Comparison of ENCODE assay signal across 11 cellular contexts in genomic region chr3:29642393-29643033, GRCh38.
A peak's percentile ranks its signal among the peaks of the same experiment; 100 is the strongest.
DNase-seq lines count a peak whose midpoint lies in the region; ATAC-seq and TF ChIP-seq lines count a peak whose summit lies in the region.
"Had no signal": no experiment of that assay in that cellular context is flagged by ENCODE, and none has a peak within 500 bp of the region (broad histone marks: within the 10 kb centered on the region; RNA-seq: fewer than 3 reads in every experiment).

No MANE protein-coding gene starts in this region.

- no peaks in the 10 kb centered on the region for H3K9me3 Mint-ChIP-seq in activated CD4-positive, alpha-beta T cell treated with anti-CD3 and anti-CD28 coated beads for 36 hours (ENCODE audit: low read depth)

- no peaks in the 10 kb centered on the region for H3K27me3 Mint-ChIP-seq in activated CD4-positive, alpha-beta T cell treated with anti-CD3 and anti-CD28 coated beads for 36 hours

- H3K4me3 Mint-ChIP-seq in activated CD4-positive, alpha-beta T cell treated with anti-CD3 and anti-CD28 coated beads for 36 hours, result no peak overlapping the region

- H3K36me3 ChIP-seq in PC-3 (ENCODE audit: low read depth, low read length), result no peaks in the 10 kb centered on the region
- H3K36me3 ChIP-seq in fibroblast of lung (ENCODE audit: control insufficient read depth, insufficient read depth, low read length), result no peaks in the 10 kb centered on the region
- no peaks in the 10 kb centered on the region for H3K36me3 ChIP-seq in vagina

- H3K9ac ChIP-seq in PC-3 (ENCODE audit: low read length), result no peak overlapping the region
- no peak overlapping the region for H3K9ac ChIP-seq in fibroblast of lung (ENCODE audit: insufficient read depth, low read length)

- H3K79me2 ChIP-seq in PC-3 (ENCODE audit: low read length) (no peaks in the 10 kb centered on the region), fibroblast of lung (ENCODE audit: control insufficient read depth, insufficient read depth, low read length) (no peaks in the 10 kb centered on the region)

- H3K27ac ChIP-seq in PC-3 (ENCODE audit: low read length) (no peak overlapping the region), fibroblast of lung (ENCODE audit: insufficient read depth, low read length) (no peak overlapping the region), vagina (no peak overlapping the region)
- H3K27ac ChIP-seq: C4-2B had no signal

- no peaks in the 10 kb centered on the region for H3K36me3 Mint-ChIP-seq in activated CD4-positive, alpha-beta T cell treated with anti-CD3 and anti-CD28 coated beads for 36 hours (ENCODE audit: low read depth)

- H3K9me3 ChIP-seq in PC-3 (ENCODE audit: low read length), result no peaks in the 10 kb centered on the region
- no peaks in the 10 kb centered on the region for H3K9me3 ChIP-seq in fibroblast of lung (ENCODE audit: control insufficient read depth, insufficient read depth, low read depth, low read length)
- H3K9me3 ChIP-seq in vagina, result no peaks in the 10 kb centered on the region

- BruUV-seq in PC-3 (replicated peaks; lab: Mats Ljungman, UMichigan), result no TSS peak

- H2AFZ ChIP-seq in PC-3 (ENCODE audit: low read length), result 0 out of 2 replicates have a peak overlapping the region, but pooled peaks have one; percentile 44
- no peak overlapping the region for H2AFZ ChIP-seq in fibroblast of lung (ENCODE audit: low read length)

- no peak overlapping the region for H3K27ac Mint-ChIP-seq in activated CD4-positive, alpha-beta T cell treated with anti-CD3 and anti-CD28 coated beads for 36 hours

- H3K4me1 Mint-ChIP-seq in activated CD4-positive, alpha-beta T cell treated with anti-CD3 and anti-CD28 coated beads for 36 hours, result no peaks in the 10 kb centered on the region

- no peak for TF ChIP-seq POLR2A in vagina (IDR thresholded peaks at IDR 0.05)

- intact Hi-C loops in PC-3 (cut with micrococcal nuclease) (no loop called here), vagina (cut with DNase I) (no loop called here)
- intact Hi-C loops in activated CD4-positive, alpha-beta T cell treated with anti-CD3 and anti-CD28 coated beads for 36 hours (cut with DNase I, micrococcal nuclease), result no loop called here

- H3K4me2 ChIP-seq in PC-3 (ENCODE audit: low read length), result no peak overlapping the region
- H3K4me2 ChIP-seq in fibroblast of lung (ENCODE audit: extremely low read depth, insufficient read depth, low read length), result no peak overlapping the region

- peak; percentile 42 for DNase-seq in AG08395 (ENCODE audit: low spot score)
- DNase-seq in PC-3, result peak; percentile 72
- DNase-seq in fibroblast of lung (ENCODE audit: low read depth in 2 of 2), result peak; percentile 7 to 86
- peak; percentile 75 for DNase-seq in non-pigmented ciliary epithelial cell (ENCODE audit: low read depth)
- DNase-seq in activated CD4-positive, alpha-beta T cell treated with anti-CD3 and anti-CD28 coated beads for 36 hours, result no peak
- DNase-seq in OCI-M2 (lab: John Stamatoyannopoulos, UW; ENCODE audit: unreplicated experiment), result no peak
- no peak for DNase-seq in vagina (ENCODE audit: extremely low spot score in 2 of 2)
- DNase-seq: trophoblast cell had no signal

- no peaks in the 10 kb centered on the region for H3F3A ChIP-seq in PC-3 (ENCODE audit: low read length, unreplicated experiment)

- POLR2A ChIA-PET in PC-3 (lab: Charles Lee; ENCODE audit: unreplicated experiment), result interaction anchor here (0.6 kb wide), 1 partner anchor 180 kb away, joined by 4 read pairs; no protein-coding TSS in a partner anchor
- POLR2A ChIA-PET in activated CD4-positive, alpha-beta T cell treated with anti-CD3 and anti-CD28 coated beads for 36 hours (lab: Charles Lee), result no interaction called here

- no peaks in the 10 kb centered on the region for H3K27me3 ChIP-seq in PC-3 (ENCODE audit: low read length)
- H3K27me3 ChIP-seq in fibroblast of lung (ENCODE audit: control insufficient read depth, insufficient read depth, low read length), result no peaks in the 10 kb centered on the region
- H3K27me3 ChIP-seq in vagina, result no peaks in the 10 kb centered on the region

- H4K20me1 ChIP-seq in PC-3 (ENCODE audit: low read length) (no peaks in the 10 kb centered on the region), fibroblast of lung (ENCODE audit: control insufficient read depth, extremely low read depth, insufficient read depth, low read length) (no peaks in the 10 kb centered on the region)

- H3K4me1 ChIP-seq in PC-3 (ENCODE audit: insufficient read depth, low read length), result peaks cover 8% of the 10 kb centered on the region
- H3K4me1 ChIP-seq in fibroblast of lung (ENCODE audit: control insufficient read depth, extremely low read depth, insufficient read depth, low read length), result no peaks in the 10 kb centered on the region
- H3K4me1 ChIP-seq in vagina, result peaks cover 8% of the 10 kb centered on the region

- no peaks in the 10 kb centered on the region for H3K9me2 ChIP-seq in PC-3 (replicated peaks; ENCODE audit: low read length)

- CTCF ChIA-PET in PC-3 (lab: Charles Lee), result interaction anchor here (0.5 kb wide), 1 partner anchor 728 kb away, joined by 3 read pairs; no protein-coding TSS in a partner anchor
- CTCF ChIA-PET in activated CD4-positive, alpha-beta T cell treated with anti-CD3 and anti-CD28 coated beads for 36 hours (lab: Charles Lee), result no interaction called here

- H3K4me3 ChIP-seq in PC-3 (ENCODE audit: low read length) (no peak overlapping the region), fibroblast of lung (replicated peaks in 1 of 4; ENCODE audit: control extremely low read depth in 1 of 4, insufficient read depth in 1 of 4, low read depth in 3 of 4, low read length in 4 of 4) (no peak overlapping the region), vagina (no peak overlapping the region)
- H3K4me3 ChIP-seq: K562 had no signal

- no peak for TF ChIP-seq CTCF in PC-3 (conservative IDR thresholded peaks at IDR 0.05; ENCODE audit: low read depth, low read length)
- no peak for TF ChIP-seq CTCF in fibroblast of lung (conservative IDR thresholded peaks at IDR 0.05 in 1 of 2, IDR thresholded peaks at IDR 0.05 in 1 of 2; ENCODE audit: low read depth in 1 of 2, low read length in 2 of 2)
- no peak for TF ChIP-seq CTCF in vagina (IDR thresholded peaks at IDR 0.05)

- peak; percentile 99 for ATAC-seq in PC-3
- ATAC-seq in activated CD4-positive, alpha-beta T cell treated with anti-CD3 and anti-CD28 coated beads for 36 hours, result no peak
- no peak for ATAC-seq in GM21619 (IDR thresholded peaks at IDR 0.05; ENCODE audit: unreplicated experiment)
- ATAC-seq: K562 had no signal

Comparison
In these comparisons a context has a peak if more than half of its experiments do, and no peak if none do; other contexts are left out.
1. DNase-seq: peak in AG08395 (single experiment), PC-3 (single experiment), fibroblast of lung (2 of 2) and non-pigmented ciliary epithelial cell (single experiment); none in activated CD4-positive, alpha-beta T cell treated with anti-CD3 and anti-CD28 coated beads for 36 hours (single experiment), OCI-M2 (single experiment) and vagina (0 of 2).